Comparison of ENCODE assay signal across 1 cellular context in genomic region chr1:151739590-151740355, GRCh38.
TF ChIP-seq lines count a peak whose summit lies in the region.

No MANE protein-coding gene starts in this region.

TF ChIP-seq in HepG2, 621 proteins besides CTCF, POLR2A, EP300 and RAD21:
- TF ChIP-seq MAFK (conservative IDR thresholded peaks at IDR 0.05 in 1 of 2, IDR thresholded peaks at IDR 0.05 in 1 of 2; ENCODE audit: low read length in 2 of 2) (peak; percentile 80 to 82), ZNF777 (CRISPR knock-in tag; IDR thresholded peaks at IDR 0.05) (no peak), MXD4 (CRISPR knock-in tag; IDR thresholded peaks at IDR 0.05) (no peak), MAFF (IDR thresholded peaks at IDR 0.05; ENCODE audit: low read depth, low read length) (peak; percentile 74), FOXM1 (CRISPR knock-in tag; IDR thresholded peaks at IDR 0.05) (no peak), HES4 (CRISPR knock-in tag; IDR thresholded peaks at IDR 0.05; ENCODE audit: borderline replicate concordance) (no peak)
